ENCODE assay signal across 28 cellular contexts in genomic region chr10:11005626-11006427, GRCh38. TPM values are rescaled to one million over a fixed set of nuclear protein-coding genes. Genes with fewer than 3 reads are reported as not detected.
A peak's percentile ranks its signal among the peaks of the same experiment; 100 is the strongest.
DNase-seq lines count a peak whose midpoint lies in the region; TF ChIP-seq lines count a peak whose summit lies in the region.
"Had no signal": no experiment of that assay in that cellular context is flagged by ENCODE, and none has a peak within 500 bp of the region (broad histone marks: within the 10 kb centered on the region; RNA-seq: fewer than 3 reads in every experiment).

No MANE protein-coding gene starts in this region.

- peaks cover 12% of the 10 kb centered on the region for H3K79me2 ChIP-seq in neural cell (replicated peaks; ENCODE audit: insufficient read depth, low read length)
- H3K79me2 ChIP-seq: parathyroid adenoma had no signal

- H3K27ac Mint-ChIP-seq in endothelial cell (ENCODE audit: unreplicated experiment) (peak overlapping the region; percentile 74), MCF 10A (ENCODE audit: low read depth, unreplicated experiment) (no peak overlapping the region)
- H3K27ac Mint-ChIP-seq: activated CD4-positive, alpha-beta memory T cell treated with anti-CD3 and anti-CD28 coated beads for 36 hours; activated T-helper 17 cell treated with anti-CD3 and anti-CD28 coated beads, Interleukin-2, amount 50 U/mL, for 72 hours; memory B cell had no signal

- intact Hi-C loops in MCF 10A (cut with micrococcal nuclease), result no loop called here

- DNase-seq in endothelial cell (ENCODE audit: low spot score) (no peak), GM19240 (ENCODE audit: insufficient read length, low spot score) (no peak), MCF 10A (ENCODE audit: unreplicated experiment) (no peak)
- no peak for DNase-seq in activated CD4-positive, alpha-beta T cell treated with anti-CD3 and anti-CD28 coated beads, Interleukin-2, amount 50 U/mL, for 1 hour
- no peak for DNase-seq in activated effector memory CD4-positive, alpha-beta T cell treated with Interleukin-2 at 50 U/mL for 16 hours
- DNase-seq: activated CD4-positive, alpha-beta memory T cell treated with anti-CD3 and anti-CD28 coated beads for 36 hours; activated CD8-positive, alpha-beta memory T cell treated with anti-CD3 and anti-CD28 coated beads, Interleukin-2, amount 50 U/mL, for 48 hours; BE2C; cortex of kidney; GDM1; Karpas-422; kidney; MV-4-11; naive B cell; NCI-H146; NCI-H2171; NCI-H510A treated with DMSO at 0.1 percent for 48 hours; Peyer's patch; SIG-M5; small intestine; stimulated activated CD4-positive, alpha-beta T cell treated with anti-CD3 and anti-CD28 coated beads, Interleukin-1b, Interleukin-23, amount 100 ng/mL, for 48 hours had no signal

- H3K4me3 Mint-ChIP-seq in endothelial cell (ENCODE audit: unreplicated experiment), result no peak overlapping the region
- H3K4me3 Mint-ChIP-seq in MCF 10A (ENCODE audit: unreplicated experiment), result no peak overlapping the region
- H3K4me3 Mint-ChIP-seq: activated CD4-positive, alpha-beta memory T cell treated with anti-CD3 and anti-CD28 coated beads for 36 hours; activated T-helper 17 cell treated with anti-CD3 and anti-CD28 coated beads, Interleukin-2, amount 50 U/mL, for 72 hours; memory B cell; naive B cell had no signal

- H3K4me1 Mint-ChIP-seq in endothelial cell (ENCODE audit: unreplicated experiment) (peaks cover 15% of the 10 kb centered on the region), MCF 10A (ENCODE audit: insufficient read depth, unreplicated experiment) (no peaks in the 10 kb centered on the region)
- H3K4me1 Mint-ChIP-seq: naive B cell had no signal

- peak overlapping the region; percentile 52 for H3K9ac ChIP-seq in neural cell (ENCODE audit: low read length)
- peak overlapping the region; percentile 73 for H3K9ac ChIP-seq in skeletal muscle satellite cell (ENCODE audit: low read depth, low read length)
- H3K9ac ChIP-seq: parathyroid adenoma had no signal

- H3K4me2 ChIP-seq in neural cell (ENCODE audit: low read length), result peak overlapping the region; percentile 37
- peak overlapping the region; percentile 64 for H3K4me2 ChIP-seq in skeletal muscle satellite cell (ENCODE audit: low read length)

- CTCF ChIA-PET in MCF 10A (lab: Yijun Ruan, JAX), result no interaction called here

- TF ChIP-seq EP300 in neural cell (conservative IDR thresholded peaks at IDR 0.05; ENCODE audit: poor library complexity, severe bottlenecking), result no peak

- POLR2A ChIA-PET in MCF 10A (lab: Yijun Ruan, JAX), result interaction anchor here (0.6 kb wide), 1 partner anchor 1913 kb away, joined by 3 read pairs; no protein-coding TSS in a partner anchor

- H3K27ac ChIP-seq in angular gyrus (ENCODE audit: low read depth, low read length) (peak overlapping the region; percentile 29), neural cell (ENCODE audit: low read length) (peak overlapping the region; percentile 58)
- H3K27ac ChIP-seq: HL-60, parathyroid adenoma, Peyer's patch had no signal

- H3K9me3 ChIP-seq in neural cell (ENCODE audit: low read length) (no peaks in the 10 kb centered on the region), skeletal muscle satellite cell (replicated peaks; ENCODE audit: low read length) (no peaks in the 10 kb centered on the region)
- H3K9me3 ChIP-seq: BE2C, Peyer's patch had no signal

- no peaks in the 10 kb centered on the region for H3K27me3 Mint-ChIP-seq in endothelial cell (ENCODE audit: unreplicated experiment)
- peaks cover 17% of the 10 kb centered on the region for H3K27me3 Mint-ChIP-seq in MCF 10A (ENCODE audit: insufficient read depth, unreplicated experiment)

- H3K9me2 ChIP-seq in neural cell (ENCODE audit: insufficient read depth, low read length), result no peaks in the 10 kb centered on the region

- peaks cover 31% of the 10 kb centered on the region for H3K4me1 ChIP-seq in skeletal muscle satellite cell (ENCODE audit: control insufficient read depth, insufficient read depth, low read length)
- H3K4me1 ChIP-seq: BE2C, parathyroid adenoma, Peyer's patch had no signal

- no peak for TF ChIP-seq CTCF in endothelial cell (IDR thresholded peaks at IDR 0.05; ENCODE audit: unreplicated experiment)
- no peak for TF ChIP-seq CTCF in neural cell (IDR thresholded peaks at IDR 0.05; ENCODE audit: poor library complexity, severe bottlenecking)
- TF ChIP-seq CTCF in MCF 10A (IDR thresholded peaks at IDR 0.05; ENCODE audit: unreplicated experiment), result no peak

- no peaks in the 10 kb centered on the region for H4K20me1 ChIP-seq in neural cell (ENCODE audit: insufficient read depth)

- H3K9me3 Mint-ChIP-seq in endothelial cell (ENCODE audit: unreplicated experiment) (no peaks in the 10 kb centered on the region), MCF 10A (ENCODE audit: unreplicated experiment) (no peaks in the 10 kb centered on the region)
- H3K9me3 Mint-ChIP-seq: activated CD4-positive, alpha-beta memory T cell treated with anti-CD3 and anti-CD28 coated beads for 36 hours; activated T-helper 17 cell treated with anti-CD3 and anti-CD28 coated beads, Interleukin-2, amount 50 U/mL, for 72 hours; memory B cell; naive B cell had no signal

- TF ChIP-seq RAD21 in neural cell (conservative IDR thresholded peaks at IDR 0.05), result no peak

- no peaks in the 10 kb centered on the region for H3F3A ChIP-seq in neural cell (ENCODE audit: insufficient read depth, low read length, poor library complexity, severe bottlenecking)

- no TSS peak for BruUV-seq in MCF 10A (replicated peaks; lab: Mats Ljungman, UMichigan)

- H3K36me3 ChIP-seq in neural cell (ENCODE audit: insufficient read depth, low read length) (no peaks in the 10 kb centered on the region), skeletal muscle satellite cell (ENCODE audit: insufficient read depth, low read length) (no peaks in the 10 kb centered on the region)
- H3K36me3 ChIP-seq: BE2C, Peyer's patch had no signal

- H3K36me3 Mint-ChIP-seq in endothelial cell (ENCODE audit: low read depth, unreplicated experiment), result no peaks in the 10 kb centered on the region
- H3K36me3 Mint-ChIP-seq in MCF 10A (ENCODE audit: insufficient read depth, unreplicated experiment), result no peaks in the 10 kb centered on the region
- H3K36me3 Mint-ChIP-seq: activated CD4-positive, alpha-beta memory T cell treated with anti-CD3 and anti-CD28 coated beads for 36 hours; memory B cell; naive B cell had no signal

- H3K27me3 ChIP-seq in neural cell (ENCODE audit: insufficient read depth, low read depth, low read length) (no peaks in the 10 kb centered on the region), skeletal muscle satellite cell (ENCODE audit: control insufficient read depth, insufficient read depth, low read length) (no peaks in the 10 kb centered on the region)
- H3K27me3 ChIP-seq: BE2C, Peyer's patch had no signal

- H2AFZ ChIP-seq in neural cell (ENCODE audit: low read depth, low read length), result peak overlapping the region; percentile 2
- H2AFZ ChIP-seq: parathyroid adenoma had no signal

- H3K4me3 ChIP-seq in neural cell (ENCODE audit: low read length) (peak overlapping the region; percentile 62), skeletal muscle satellite cell (ENCODE audit: low read length) (peak overlapping the region; percentile 61)
- H3K4me3 ChIP-seq: Peyer's patch had no signal

TF ChIP-seq in neural cell, 6 proteins besides CTCF, POLR2A, EP300 and RAD21:
- TF ChIP-seq SMC3 (conservative IDR thresholded peaks at IDR 0.05; ENCODE audit: poor library complexity), result no peak
- TF ChIP-seq POLR2AphosphoS5 (IDR thresholded peaks at IDR 0.05), result no peak
- no peak for TF ChIP-seq MXI1 (conservative IDR thresholded peaks at IDR 0.05; ENCODE audit: poor library complexity, severe bottlenecking)
- no peak for TF ChIP-seq REST (IDR thresholded peaks at IDR 0.05; ENCODE audit: borderline replicate concordance)
- TF ChIP-seq TAF1 (IDR thresholded peaks at IDR 0.05; ENCODE audit: low read depth), result no peak
- no peak for TF ChIP-seq EZH2 (IDR thresholded peaks at IDR 0.05; ENCODE audit: borderline replicate concordance, insufficient read depth, low read length, poor library complexity, severe bottlenecking)

RNA-seq across cellular contexts. Expression of gene CELF2, which starts 11.8 kb away (rescaled TPM):
- 27.5 TPM for total RNA-seq in endothelial cell (ENCODE audit: unreplicated experiment)
- polyA plus RNA-seq in neural cell, result 49.9 and 55.5 TPM in 2 replicates
- polyA minus RNA-seq in neural cell, result 142 and 166 TPM in 2 replicates
- 7.9 and 10.5 TPM in 2 replicates for total RNA-seq in skeletal muscle satellite cell (2012; rRNA removed)
- 0.07 TPM in 1 of 2 replicates, not detected in the other for total RNA-seq in MCF 10A (2022)

Comparison
In these comparisons a context has a peak if more than half of its experiments do, and no peak if none do; other contexts are left out.
1. RNA of gene CELF2, which starts 11.8 kb away (total RNA-seq): 27.5 TPM in endothelial cell (single experiment); 0.07 TPM in MCF 10A; every median in the first group is over 10 times any median in the second.